In the genomic region with DNA sequence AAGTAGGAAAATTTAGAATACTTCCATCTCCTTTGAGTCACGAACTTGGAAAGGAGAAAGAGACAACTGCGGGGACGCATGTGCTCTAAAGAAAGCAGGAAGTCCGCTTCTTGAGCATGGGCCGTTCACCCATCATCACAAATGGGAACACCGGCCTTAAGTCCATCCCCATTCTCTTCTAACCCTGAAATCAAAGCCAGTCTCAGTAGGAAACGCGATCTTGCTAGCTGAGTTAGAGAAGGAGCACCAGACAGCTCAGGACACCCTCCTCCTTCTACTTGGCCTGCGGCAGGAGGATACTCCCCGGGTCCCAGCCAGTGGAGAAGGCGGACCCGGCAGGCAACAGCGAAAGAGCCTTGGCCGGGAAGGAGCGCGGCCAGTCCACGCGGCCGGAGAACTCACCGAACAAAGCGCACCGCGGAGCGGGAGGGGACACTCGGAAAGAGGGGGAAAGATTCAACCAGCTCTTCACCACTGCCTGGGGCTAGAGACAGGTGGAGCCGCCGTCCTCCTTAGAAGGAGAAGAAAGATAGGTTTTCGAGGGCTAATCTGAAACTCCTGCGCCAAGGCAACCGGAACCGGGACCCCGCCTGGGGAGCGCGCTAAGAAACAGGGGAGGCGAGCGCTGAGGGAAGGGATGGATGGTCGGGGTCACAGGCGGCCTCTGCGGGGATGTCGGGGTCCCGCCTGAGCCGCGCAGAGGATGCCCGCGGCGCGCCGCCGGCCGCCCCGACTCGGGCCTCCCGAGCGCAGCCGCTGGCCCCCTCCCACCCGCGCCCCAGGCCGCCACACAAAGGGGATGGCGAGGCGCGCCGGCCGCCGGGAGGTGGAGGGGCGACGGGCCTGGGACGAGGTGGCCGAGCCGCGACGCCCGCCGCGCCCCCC, we compare ENCODE assay signal across 8 cellular contexts. TPM values are rescaled to one million over a fixed set of nuclear protein-coding genes. Genes with fewer than 3 reads are reported as not detected.
DNase-seq lines count a peak whose midpoint lies in the region; ATAC-seq and TF ChIP-seq lines count a peak whose summit lies in the region.

No MANE protein-coding gene starts in this region.

- H3K36me3 ChIP-seq in upper lobe of left lung: no peaks in the 10 kb centered on the region

- H3K4me3 ChIP-seq in upper lobe of left lung: peak overlapping the region; percentile 78 to 93 (median 82)

- peak overlapping the region; percentile 92 to 95 (median 94) for H3K27ac ChIP-seq in upper lobe of left lung

- 1% methylated on average over 33 to 50 of the region's 74 CpGs for WGBS in upper lobe of left lung, 2 donors

- no peak for TF ChIP-seq EP300 in upper lobe of left lung (IDR thresholded peaks at IDR 0.05)

- H3K9me3 ChIP-seq in upper lobe of left lung: no peaks in the 10 kb centered on the region

- DNase-seq in CMK (ENCODE audit: low read depth) (peak; percentile 18), GM19240 (ENCODE audit: insufficient read length, low spot score) (peak; percentile 2), RKO (ENCODE audit: low spot score) (peak; percentile 81), globus pallidus (ENCODE audit: low spot score) (peak; percentile 54), omental fat pad (ENCODE audit: low spot score) (no peak), upper lobe of left lung (peak; percentile 60 to 86)
- DNase-seq in activated naive CD4-positive, alpha-beta T cell (lab: John Stamatoyannopoulos, UW): peak in 3 of 4 experiments; percentile 4 to 27 (median 4)

- TF ChIP-seq POLR2A in upper lobe of left lung (IDR thresholded peaks at IDR 0.05): peak in 1 of 4 donors; percentile 41

- TF ChIP-seq CTCF in omental fat pad (IDR thresholded peaks at IDR 0.05) (no peak), upper lobe of left lung (IDR thresholded peaks at IDR 0.05) (no peak)

- H3K27me3 ChIP-seq in upper lobe of left lung: no peaks in the 10 kb centered on the region

- ATAC-seq in HG03378 (IDR thresholded peaks at IDR 0.05; ENCODE audit: unreplicated experiment) (peak; percentile 28), omental fat pad (ENCODE audit: low FRiP score) (peak; percentile 46), upper lobe of left lung (ENCODE audit: low FRiP score in 2 of 2) (peak in 1 of 2 donors; percentile 61)

- H3K4me1 ChIP-seq in upper lobe of left lung: peaks cover 0 to 20% (median 7%) of the 10 kb centered on the region in 4 donors

RNA-seq across cellular contexts. Expression of a gene that starts 0.8 kb away (rescaled TPM):
- 100 to 1,000 TPM in 1 of 4 donors, 10 to 100 TPM in 3; 25.4 to 101 (median 33.9) TPM for total RNA-seq in omental fat pad
- total RNA-seq in upper lobe of left lung: 10 to 100 TPM; 11.8 to 40.5 (median 19.6) TPM
